In genomic region chr15:34986326-34987181, GRCh38 we compare ENCODE assay signal across 8 cellular contexts. TPM values are rescaled to one million over a fixed set of nuclear protein-coding genes. Genes with fewer than 3 reads are reported as not detected.
A peak's percentile ranks its signal among the peaks of the same experiment; 100 is the strongest.
DNase-seq lines count a peak whose midpoint lies in the region; ATAC-seq and TF ChIP-seq lines count a peak whose summit lies in the region.

No MANE protein-coding gene starts in this region.

- ATAC-seq in HG03045 (IDR thresholded peaks at IDR 0.05; ENCODE audit: unreplicated experiment): no peak
- no peak for ATAC-seq in HG02763 (IDR thresholded peaks at IDR 0.05; ENCODE audit: unreplicated experiment)
- no peak for ATAC-seq in HG03442 (IDR thresholded peaks at IDR 0.05; ENCODE audit: unreplicated experiment)

- H3K4me3 ChIP-seq in A673 (ENCODE audit: low read depth, low read length, poor library complexity, severe bottlenecking) (peak overlapping the region; percentile 81), HL-60 (replicated peaks; ENCODE audit: insufficient read depth, low read length) (peak overlapping the region; percentile 62), breast epithelium (peak overlapping the region in 2 of 3 donors; percentile 80 to 98), mesodermal cell (ENCODE audit: extremely low read depth, insufficient read depth, low read length, poor library complexity, severe bottlenecking) (peak overlapping the region; percentile 92)

- H3K27me3 ChIP-seq in A673 (replicated peaks; ENCODE audit: insufficient read depth, low read depth, low read length, poor library complexity) (no peaks in the 10 kb centered on the region), HL-60 (ENCODE audit: insufficient read depth, poor library complexity, severe bottlenecking) (no peaks in the 10 kb centered on the region), breast epithelium (no peaks in the 10 kb centered on the region)

- H3K9me3 ChIP-seq in A673 (ENCODE audit: low read depth, low read length, poor library complexity, severe bottlenecking): no peaks in the 10 kb centered on the region
- no peaks in the 10 kb centered on the region for H3K9me3 ChIP-seq in breast epithelium
- H3K9me3 ChIP-seq in mesodermal cell (ENCODE audit: control insufficient read depth, low read length): no peaks in the 10 kb centered on the region

- WGBS in mesodermal cell (ENCODE audit: insufficient coverage in 2 of 2), 2 experiments: 33 to 41% methylated on average over 4 to 6 of the region's 6 CpGs

- intact Hi-C loops in A673 (cut with micrococcal nuclease; ENCODE audit: unreplicated experiment) (loop anchor here (5.0 kb wide), 1 partner anchor 71 kb away; no protein-coding TSS in a partner anchor), breast epithelium (cut with DNase I; ENCODE audit: low total_unique reads) (no loop called here)

- POLR2A ChIA-PET in A673 (lab: Charles Lee; ENCODE audit: low non-redundant PET): no interaction called here

- no peak for TF ChIP-seq POLR2A in breast epithelium (IDR thresholded peaks at IDR 0.05)

- TSS peak; percentile 44 for BruUV-seq in A673 (replicated peaks; lab: Mats Ljungman, UMichigan)

- CTCF ChIA-PET in A673 (lab: Charles Lee): no interaction called here

- no peak for TF ChIP-seq CTCF in A673 (conservative IDR thresholded peaks at IDR 0.05; ENCODE audit: low read depth, low read length)
- TF ChIP-seq CTCF in HL-60 (IDR thresholded peaks at IDR 0.05; ENCODE audit: insufficient read depth, low read length): no peak
- no peak for TF ChIP-seq CTCF in breast epithelium (IDR thresholded peaks at IDR 0.05)

- peak overlapping the region; percentile 84 for H3K27ac ChIP-seq in A673 (ENCODE audit: low read depth, low read length, poor library complexity, severe bottlenecking)
- H3K27ac ChIP-seq in HL-60 (replicated peaks): peak overlapping the region; percentile 96
- H3K27ac ChIP-seq in breast epithelium: no peak overlapping the region
- H3K27ac ChIP-seq in mesodermal cell (ENCODE audit: low read depth, low read length, severe bottlenecking): no peak overlapping the region

- DNase-seq in A673 (ENCODE audit: low spot score) (no peak), HL-60 (ENCODE audit: low read depth in 1 of 2, low spot score in 1 of 2) (no peak), breast epithelium (ENCODE audit: low spot score in 2 of 2) (no peak), midbrain (lab: John Stamatoyannopoulos, UW) (no peak)

- H3K4me1 ChIP-seq in A673 (ENCODE audit: insufficient read depth, low read length, poor library complexity, severe bottlenecking): peaks cover 13% of the 10 kb centered on the region
- H3K4me1 ChIP-seq in breast epithelium: peaks cover 0 to 14% of the 10 kb centered on the region in 2 donors
- H3K4me1 ChIP-seq in mesodermal cell (ENCODE audit: control insufficient read depth, insufficient read depth, low read length, poor library complexity, severe bottlenecking): no peaks in the 10 kb centered on the region

- H3K36me3 ChIP-seq in A673 (ENCODE audit: insufficient read depth, low read length, poor library complexity, severe bottlenecking): peaks cover 30% of the 10 kb centered on the region
- H3K36me3 ChIP-seq in breast epithelium: no peaks in the 10 kb centered on the region
- peaks cover 46% of the 10 kb centered on the region for H3K36me3 ChIP-seq in mesodermal cell (ENCODE audit: control insufficient read depth, insufficient read depth, low read length)

RNA-seq across cellular contexts. Expression of gene ZNF770, which starts 1.5 kb away (rescaled TPM):
- total RNA-seq in A673 (2021) (40.6 and 52.1 TPM in 2 replicates), breast epithelium (10 to 100 TPM; 22.7 to 38.8 (median 28.2) TPM)
- 22.2 TPM for polyA plus RNA-seq in mesodermal cell (2013, experiment 1 of 2)
- polyA plus RNA-seq in mesodermal cell (2013, experiment 2 of 2): 27.5 TPM

RNA-seq across cellular contexts. Expression of gene AQR, which starts 17.0 kb away (rescaled TPM):
- 34.2 and 38.5 TPM in 2 replicates for total RNA-seq in A673 (2021)
- 10 to 100 TPM; 23.0 to 51.4 (median 34.4) TPM for total RNA-seq in breast epithelium
- polyA plus RNA-seq in mesodermal cell (2013, experiment 1 of 2): 33.0 TPM
- 36.7 TPM for polyA plus RNA-seq in mesodermal cell (2013, experiment 2 of 2)

Comparison
In these comparisons a context has a peak if more than half of its experiments do, and no peak if none do; other contexts are left out.
1. H3K27ac ChIP-seq: peak in A673 (single experiment) and HL-60 (single experiment); none in breast epithelium (0 of 2) and mesodermal cell (single experiment).
2. Peak in every context shown above with its lines, with median percentiles within 50 percentile points of each other: H3K4me3 ChIP-seq.